In genomic region chr21:35428041-35428400, GRCh38 we compare ENCODE assay signal across 14 cellular contexts.
DNase-seq lines count a peak whose midpoint lies in the region; ATAC-seq and TF ChIP-seq lines count a peak whose summit lies in the region.
"Had no signal": no experiment of that assay in that cellular context is flagged by ENCODE, and none has a peak within 500 bp of the region (broad histone marks: within the 10 kb centered on the region; RNA-seq: fewer than 3 reads in every experiment).

No MANE protein-coding gene starts in this region.

- H3K4me1 Mint-ChIP-seq in endodermal cell: peaks cover 18% of the 10 kb centered on the region
- H3K4me1 Mint-ChIP-seq: activated B cell treated with CpG ODN at 0.5 μM for 24 hours had no signal

- H3K4me1 ChIP-seq in SJCRH30 (peaks cover 11% of the 10 kb centered on the region), skeletal muscle satellite cell (ENCODE audit: control insufficient read depth, insufficient read depth, low read length) (peaks cover 15% of the 10 kb centered on the region), endodermal cell (ENCODE audit: control insufficient read depth, insufficient read depth, low read length) (no peaks in the 10 kb centered on the region)

- no peak for ATAC-seq in HG02642 (IDR thresholded peaks at IDR 0.05; ENCODE audit: poor library complexity, unreplicated experiment)

- TF ChIP-seq CTCF in foreskin fibroblast (IDR thresholded peaks at IDR 0.05; ENCODE audit: low read depth, low read length) (no peak), endodermal cell (conservative IDR thresholded peaks at IDR 0.05) (no peak)

- peak overlapping the region; percentile 28 for H3K4me2 ChIP-seq in skeletal muscle satellite cell (ENCODE audit: low read length)

- H3K4me3 ChIP-seq in SJCRH30: peak overlapping the region; percentile 16
- no peak overlapping the region for H3K4me3 ChIP-seq in foreskin fibroblast (ENCODE audit: low read depth in 1 of 2, low read length in 2 of 2)
- no peak overlapping the region for H3K4me3 ChIP-seq in skeletal muscle satellite cell (ENCODE audit: low read length)
- no peak overlapping the region for H3K4me3 ChIP-seq in endodermal cell (ENCODE audit: low read length)
- H3K4me3 ChIP-seq: MG63, mucosa of descending colon had no signal

- H3K27ac ChIP-seq in SJCRH30 (peak overlapping the region; percentile 24), endodermal cell (ENCODE audit: low read depth, low read length) (no peak overlapping the region)
- H3K27ac ChIP-seq: 22Rv1 had no signal

- peaks cover 41% of the 10 kb centered on the region for H3K27me3 Mint-ChIP-seq in endodermal cell (ENCODE audit: insufficient read depth)

- no peak overlapping the region for H3K27ac Mint-ChIP-seq in endodermal cell
- H3K27ac Mint-ChIP-seq: activated B cell treated with CpG ODN at 0.5 μM for 24 hours had no signal

- H3K9me3 Mint-ChIP-seq in endodermal cell: peaks cover 34% of the 10 kb centered on the region

- no peak overlapping the region for H3K9ac ChIP-seq in skeletal muscle satellite cell (ENCODE audit: low read depth, low read length)
- H3K9ac ChIP-seq in endodermal cell (ENCODE audit: extremely low read depth, low read length, poor library complexity, severe bottlenecking): no peak overlapping the region

- no peak overlapping the region for H3K4me3 Mint-ChIP-seq in endodermal cell
- H3K4me3 Mint-ChIP-seq: activated B cell treated with CpG ODN at 0.5 μM for 24 hours had no signal

- DNase-seq in NOMO-1 (lab: John Stamatoyannopoulos, UW; ENCODE audit: unreplicated experiment in 2 of 2): peak; percentile 21 to 79
- DNase-seq in NOMO-1 treated with dmso at 0.1 percent for 144 hours (lab: John Stamatoyannopoulos, UW; ENCODE audit: unreplicated experiment): no peak
- DNase-seq in SJCRH30: no peak
- peak; percentile 12 to 21 for DNase-seq in foreskin fibroblast
- no peak for DNase-seq in OCI-M2 (lab: John Stamatoyannopoulos, UW; ENCODE audit: unreplicated experiment)
- no peak for DNase-seq in endodermal cell
- DNase-seq: activated B cell treated with CpG ODN at 0.5 μM for 24 hours, activated gamma-delta T cell, MG63, mucosa of descending colon, NCI-H446 treated with DMSO at 0.1 percent for 48 hours had no signal

- no peaks in the 10 kb centered on the region for H3K36me3 ChIP-seq in SJCRH30
- H3K36me3 ChIP-seq in skeletal muscle satellite cell (ENCODE audit: insufficient read depth, low read length): no peaks in the 10 kb centered on the region
- no peaks in the 10 kb centered on the region for H3K36me3 ChIP-seq in endodermal cell (ENCODE audit: control insufficient read depth, insufficient read depth, low read length)
- H3K36me3 ChIP-seq: MG63 had no signal

- no peaks in the 10 kb centered on the region; the same call in 1 of the 2 replicates for H3K9me3 ChIP-seq in SJCRH30 (replicated peaks)
- H3K9me3 ChIP-seq in skeletal muscle satellite cell (replicated peaks; ENCODE audit: low read length): peaks cover 6% of the 10 kb centered on the region
- peaks cover 20% of the 10 kb centered on the region for H3K9me3 ChIP-seq in endodermal cell (ENCODE audit: control insufficient read depth, low read length)
- H3K9me3 ChIP-seq: MG63 had no signal

- H3K27me3 ChIP-seq in SJCRH30: no peaks in the 10 kb centered on the region
- H3K27me3 ChIP-seq in skeletal muscle satellite cell (ENCODE audit: control insufficient read depth, insufficient read depth, low read length): no peaks in the 10 kb centered on the region
- H3K27me3 ChIP-seq in endodermal cell (ENCODE audit: control insufficient read depth, insufficient read depth, low read length, poor library complexity, severe bottlenecking): peaks cover 5% of the 10 kb centered on the region
- H3K27me3 ChIP-seq: MG63 had no signal

- H3K36me3 Mint-ChIP-seq in endodermal cell (ENCODE audit: low read depth): peaks cover 8% of the 10 kb centered on the region

Comparison
In these comparisons a context has a peak if more than half of its experiments do, and no peak if none do; other contexts are left out.
1. DNase-seq: peak in NOMO-1 (2 of 2) and foreskin fibroblast (2 of 2); none in NOMO-1 treated with dmso at 0.1 percent for 144 hours (single experiment), SJCRH30 (0 of 2), OCI-M2 (single experiment) and endodermal cell (single experiment).